ENCODE assay signal across 10 cellular contexts in the genomic region with DNA sequence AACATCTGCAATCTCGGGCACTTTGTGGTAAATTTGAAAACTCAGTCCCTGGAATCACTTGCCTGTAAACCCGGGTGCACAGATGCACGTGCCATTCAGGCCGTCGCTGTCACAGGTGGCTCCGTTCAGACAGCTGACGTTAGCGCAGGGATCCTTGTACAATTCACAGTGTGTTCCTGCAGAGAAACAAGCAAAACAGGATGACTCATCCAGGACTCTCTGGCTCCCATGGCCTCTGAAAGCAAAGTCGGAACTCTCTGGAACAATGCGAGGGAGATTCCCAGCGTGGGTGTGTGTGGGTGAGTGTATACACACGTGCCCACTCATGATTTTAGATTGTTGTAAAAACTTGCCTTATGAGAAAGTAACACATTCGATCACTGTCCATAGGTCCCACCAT.
DNase-seq lines count a peak whose midpoint lies in the region; ATAC-seq, FAIRE-seq and TF ChIP-seq lines count a peak whose summit lies in the region.
"Had no signal": no experiment of that assay in that cellular context is flagged by ENCODE, and none has a peak within 500 bp of the region (broad histone marks: within the 10 kb centered on the region; RNA-seq: fewer than 3 reads in every experiment).

No MANE protein-coding gene starts in this region.

- H3K36me3 ChIP-seq in bronchial epithelial cell (ENCODE audit: control insufficient read depth, insufficient read depth, low read length), result no peaks in the 10 kb centered on the region
- H3K36me3 ChIP-seq in urinary bladder (ENCODE audit: insufficient read depth), result no peaks in the 10 kb centered on the region

- FAIRE-seq in bronchial epithelial cell (lab: Jason Lieb, UNC), result no peak

- no peak for ATAC-seq in GM19467 (IDR thresholded peaks at IDR 0.05; ENCODE audit: unreplicated experiment)

- WGBS in urinary bladder, result 52% methylated on average over 13 of the region's 13 CpGs

- H3K4me1 ChIP-seq in urinary bladder (ENCODE audit: insufficient read depth), result no peaks in the 10 kb centered on the region

- no peak for TF ChIP-seq CTCF in bronchial epithelial cell (IDR thresholded peaks at IDR 0.05; ENCODE audit: insufficient read depth, low read length, severe bottlenecking)

- H3K27ac ChIP-seq in urinary bladder (ENCODE audit: low read depth), result peak overlapping the region; percentile 45

- no peak overlapping the region for H3K4me3 ChIP-seq in bronchial epithelial cell (ENCODE audit: low read depth, low read length)
- no peak overlapping the region for H3K4me3 ChIP-seq in urinary bladder (ENCODE audit: low read depth, low read length)

- peak; percentile 23 for DNase-seq in NCI-H510A treated with DMSO at 0.1 percent for 48 hours (lab: John Stamatoyannopoulos, UW)
- DNase-seq in NCI-H510A (lab: John Stamatoyannopoulos, UW), result no peak
- DNase-seq in bronchial epithelial cell (ENCODE audit: low read depth), result peak; percentile 99
- peak; percentile 93 to 99 for DNase-seq in lung microvascular endothelial cell (ENCODE audit: low read depth in 2 of 2)
- DNase-seq in NCI-H82 treated with DMSO at 0.1 percent for 48 hours (lab: John Stamatoyannopoulos, UW; ENCODE audit: unreplicated experiment), result no peak
- no peak for DNase-seq in activated T-cell treated with anti-CD3 and anti-CD28 coated beads for 4 hours
- DNase-seq: activated CD4-positive, alpha-beta memory T cell treated with anti-CD3 and anti-CD28 coated beads, Interleukin-2, amount 10 ng/mL, durations not matched to agents 7 days and 5 days; AML-193 had no signal

- no peaks in the 10 kb centered on the region for H3K27me3 ChIP-seq in bronchial epithelial cell (ENCODE audit: control insufficient read depth, insufficient read depth, low read length)

Comparison
In these comparisons a context has a peak if more than half of its experiments do, and no peak if none do; other contexts are left out.
1. DNase-seq: peak in NCI-H510A treated with DMSO at 0.1 percent for 48 hours (single experiment), bronchial epithelial cell (single experiment) and lung microvascular endothelial cell (2 of 2); none in NCI-H510A (single experiment), NCI-H82 treated with DMSO at 0.1 percent for 48 hours (single experiment) and activated T-cell treated with anti-CD3 and anti-CD28 coated beads for 4 hours (single experiment).